Comparison of ENCODE assay signal across 1 cellular context in the genomic region with DNA sequence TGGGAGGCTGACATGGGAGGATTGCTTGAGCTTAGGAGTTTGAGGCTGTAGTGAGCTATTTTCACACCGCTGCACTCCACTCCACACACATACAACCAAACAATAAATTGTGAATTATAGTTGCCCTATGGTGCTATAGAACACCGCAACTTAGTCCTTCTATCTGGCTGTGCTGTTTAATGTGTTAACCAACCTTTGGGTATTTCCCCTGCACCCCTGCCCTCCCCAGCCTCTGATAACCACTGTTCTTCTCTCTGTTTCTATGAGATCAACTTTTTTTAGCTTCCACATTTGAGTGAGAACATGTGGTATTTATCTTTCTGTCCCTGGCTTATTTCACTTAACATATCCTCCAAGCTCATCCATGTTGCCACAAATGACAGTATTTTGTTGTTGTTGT.
TF ChIP-seq lines count a peak whose summit lies in the region.

No MANE protein-coding gene starts in this region.

TF ChIP-seq in WTC11, 78 proteins besides CTCF, POLR2A, EP300 and RAD21 (continued from another document):
- TF ChIP-seq, protein P1, sequence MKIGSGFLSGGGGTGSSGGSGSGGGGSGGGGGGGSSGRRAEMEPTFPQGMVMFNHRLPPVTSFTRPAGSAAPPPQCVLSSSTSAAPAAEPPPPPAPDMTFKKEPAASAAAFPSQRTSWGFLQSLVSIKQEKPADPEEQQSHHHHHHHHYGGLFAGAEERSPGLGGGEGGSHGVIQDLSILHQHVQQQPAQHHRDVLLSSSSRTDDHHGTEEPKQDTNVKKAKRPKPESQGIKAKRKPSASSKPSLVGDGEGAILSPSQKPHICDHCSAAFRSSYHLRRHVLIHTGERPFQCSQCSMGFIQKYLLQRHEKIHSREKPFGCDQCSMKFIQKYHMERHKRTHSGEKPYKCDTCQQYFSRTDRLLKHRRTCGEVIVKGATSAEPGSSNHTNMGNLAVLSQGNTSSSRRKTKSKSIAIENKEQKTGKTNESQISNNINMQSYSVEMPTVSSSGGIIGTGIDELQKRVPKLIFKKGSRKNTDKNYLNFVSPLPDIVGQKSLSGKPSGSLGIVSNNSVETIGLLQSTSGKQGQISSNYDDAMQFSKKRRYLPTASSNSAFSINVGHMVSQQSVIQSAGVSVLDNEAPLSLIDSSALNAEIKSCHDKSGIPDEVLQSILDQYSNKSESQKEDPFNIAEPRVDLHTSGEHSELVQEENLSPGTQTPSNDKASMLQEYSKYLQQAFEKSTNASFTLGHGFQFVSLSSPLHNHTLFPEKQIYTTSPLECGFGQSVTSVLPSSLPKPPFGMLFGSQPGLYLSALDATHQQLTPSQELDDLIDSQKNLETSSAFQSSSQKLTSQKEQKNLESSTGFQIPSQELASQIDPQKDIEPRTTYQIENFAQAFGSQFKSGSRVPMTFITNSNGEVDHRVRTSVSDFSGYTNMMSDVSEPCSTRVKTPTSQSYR (CRISPR knock-in tag; IDR thresholded peaks at IDR 0.05) = no peak
- no peak for TF ChIP-seq ETV6 (CRISPR knock-in tag; IDR thresholded peaks at IDR 0.05)
- TF ChIP-seq TEAD4 (CRISPR knock-in tag; IDR thresholded peaks at IDR 0.05) = no peak
